ENCODE assay signal across 24 cellular contexts in genomic region chr16:14585287-14585686, GRCh38.
"Had no signal": no experiment of that assay in that cellular context is flagged by ENCODE, and none has a peak within 500 bp of the region (broad histone marks: within the 10 kb centered on the region; RNA-seq: fewer than 3 reads in every experiment).

No MANE protein-coding gene starts in this region.

- H3K4me3 ChIP-seq: adrenal gland, body of pancreas, esophagus squamous epithelium had no signal

- ATAC-seq: activated CD4-positive, alpha-beta T cell treated with anti-CD3 and anti-CD28 coated beads for 36 hours; activated CD4-positive, CD25-positive, alpha-beta regulatory T cell treated with anti-CD3 and anti-CD28 coated beads, Interleukin-2, amount 50 U/mL, for 24 hours; activated CD8-positive, alpha-beta T cell treated with anti-CD3 and anti-CD28 coated beads for 36 hours; activated naive CD8-positive, alpha-beta T cell treated with anti-CD3 and anti-CD28 coated beads, Interleukin-2, amount 50 U/mL, for 24 hours; activated T-cell treated with anti-CD3 and anti-CD28 coated beads, Interleukin-2, amount 50 U/mL, for 4 hours; body of pancreas had no signal

- H3K9me3 ChIP-seq: adrenal gland, body of pancreas, esophagus squamous epithelium had no signal

- DNase-seq: activated B cell treated with CpG ODN at 0.5 μM for 24 hours; activated CD4-positive, alpha-beta T cell treated with anti-CD3 and anti-CD28 coated beads for 36 hours; activated CD4-positive, alpha-beta T cell treated with anti-CD3 and anti-CD28 coated beads, Interleukin-2, amount 10 ng/mL, durations not matched to agents 24 days and 14 days; activated CD8-positive, alpha-beta memory T cell treated with anti-CD3 and anti-CD28 coated beads for 24 hours; activated CD8-positive, alpha-beta T cell treated with anti-CD3 and anti-CD28 coated beads for 36 hours; activated effector memory CD4-positive, alpha-beta T cell treated with anti-CD3 and anti-CD28 coated beads, Interleukin-2, amount 50 U/mL, for 16 hours; activated naive CD4-positive, alpha-beta T cell treated with anti-CD3 and anti-CD28 coated beads for 36 hours; activated naive CD8-positive, alpha-beta T cell treated with anti-CD3 and anti-CD28 coated beads for 36 hours; activated naive CD8-positive, alpha-beta T cell treated with anti-CD3 and anti-CD28 coated beads, Interleukin-2, amount 50 U/mL, for 24 hours; activated T-cell treated with anti-CD3 and anti-CD28 coated beads, Interleukin-2, amount 50 U/mL, for 4 hours; adrenal gland; amygdala; aorta; body of pancreas; caudate nucleus; effector CD8-positive, alpha-beta T cell; esophagus squamous epithelium; foreskin melanocyte; head of caudate nucleus; hippocampal formation; T1000; WERI-Rb-1 had no signal

- H3K27ac ChIP-seq: adrenal gland, body of pancreas, epithelial cell of prostate, esophagus squamous epithelium, WERI-Rb-1 had no signal

- H3K27me3 ChIP-seq: adrenal gland, body of pancreas, esophagus squamous epithelium had no signal

- H3K4me1 ChIP-seq: body of pancreas had no signal
